7 cellular contexts compared by ENCODE assay signal in the genomic region with DNA sequence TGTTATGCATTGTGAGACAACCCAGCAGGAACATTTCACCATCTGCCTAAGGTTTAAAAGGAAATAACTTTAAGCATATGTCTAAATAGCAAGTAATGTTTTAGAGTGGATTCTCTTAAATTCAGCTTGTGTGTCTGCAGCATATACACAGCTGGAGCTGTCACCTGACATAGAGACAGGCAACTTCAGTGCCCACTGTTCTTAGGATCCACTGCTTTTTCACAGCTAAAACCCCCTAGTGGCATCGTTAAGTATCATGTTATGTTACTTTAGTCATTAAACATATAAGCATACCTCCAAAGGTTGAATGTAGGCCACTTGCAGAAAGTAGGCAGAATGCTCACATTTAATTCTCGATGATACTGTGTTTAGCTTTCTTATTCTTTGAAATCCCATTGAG.
DNase-seq lines count a peak whose midpoint lies in the region; TF ChIP-seq lines count a peak whose summit lies in the region.
"Not testable (repeated sequence)": the region's sequence is repeated elsewhere in the genome, so short reads cannot be mapped to it uniquely, and the experiment has no call there.

No MANE protein-coding gene starts in this region.

- H3K27ac ChIP-seq in C4-2B; esophagus muscularis mucosa (replicated peaks in 1 of 4); mesendoderm (ENCODE audit: low read depth, low read length): not testable (repeated sequence)

- not testable (repeated sequence) for H3K4ac ChIP-seq in mesendoderm (ENCODE audit: low read depth, low read length)

- not testable (repeated sequence) for H4K8ac ChIP-seq in mesendoderm (ENCODE audit: low read depth, low read length)

- H2BK15ac ChIP-seq in mesendoderm (replicated peaks; ENCODE audit: low read depth) = not testable (repeated sequence)

- H3K23ac ChIP-seq in mesendoderm (ENCODE audit: low read length) = not testable (repeated sequence)

- TF ChIP-seq CTCF in C4-2B (conservative IDR thresholded peaks at IDR 0.05) = peak; percentile 15; the same call in 1 of the 2 replicates
- not testable (repeated sequence) for TF ChIP-seq CTCF in GM13977 (IDR thresholded peaks at IDR 0.05; ENCODE audit: extremely low read depth, insufficient read depth, missing control alignments); esophagus muscularis mucosa (IDR thresholded peaks at IDR 0.05)

- not testable (repeated sequence) for TF ChIP-seq POLR2A in esophagus muscularis mucosa (IDR thresholded peaks at IDR 0.05; ENCODE audit: low read depth)

- H2BK120ac ChIP-seq in mesendoderm (ENCODE audit: low read depth, low read length) = not testable (repeated sequence)

- not testable (repeated sequence) for H2BK5ac ChIP-seq in mesendoderm (ENCODE audit: low read length)

- WGBS in esophagus muscularis mucosa = 51% methylated on average over 2 of the region's 2 CpGs
- WGBS in mesendoderm (ENCODE audit: extremely low coverage, insufficient coverage, low lambda C conversion rate) = no CpG with 5 or more reads among the region's 2 CpGs

- H3K18ac ChIP-seq in mesendoderm (ENCODE audit: low read length) = not testable (repeated sequence)

- not testable (repeated sequence) for H3K4me3 ChIP-seq in esophagus muscularis mucosa
- peak overlapping the region; percentile 50 for H3K4me3 ChIP-seq in mesendoderm (ENCODE audit: low read length)

- H3K9ac ChIP-seq in mesendoderm (ENCODE audit: low read length) = not testable (repeated sequence)

- not testable (repeated sequence) for H3K79me2 ChIP-seq in mesendoderm (ENCODE audit: control insufficient read depth, insufficient read depth, low read length)

- intact Hi-C loops in esophagus muscularis mucosa (cut with DNase I) = not testable (repeated sequence)

- in situ Hi-C loops in GM13977 (cut with MboI; ENCODE audit: low pct_unique_long_range_greater_than_20kb, low sequenced_read_pairs, unreplicated experiment) = not testable (repeated sequence)

- not testable (repeated sequence) for H3K79me1 ChIP-seq in mesendoderm (ENCODE audit: low read length)

- DNase-seq in GM13977 (ENCODE audit: low spot score) = peak; percentile 12
- peak; percentile 14 for DNase-seq in HuH-7 (ENCODE audit: low spot score)
- DNase-seq in NAMALWA (ENCODE audit: low spot score) = peak; percentile 42
- peak; percentile 24 for DNase-seq in RPMI7951 (ENCODE audit: low read depth)
- DNase-seq in esophagus muscularis mucosa (ENCODE audit: extremely low spot score) = peak; percentile 93
- not testable (repeated sequence) for DNase-seq in mesendoderm

- H3K4me2 ChIP-seq in mesendoderm (ENCODE audit: low read length) = not testable (repeated sequence)

- not testable (repeated sequence) for H3K4me1 ChIP-seq in esophagus muscularis mucosa; mesendoderm (ENCODE audit: control insufficient read depth, low read depth, low read length)

- H3K27me3 ChIP-seq in esophagus muscularis mucosa; mesendoderm (ENCODE audit: insufficient read depth, low read length, poor library complexity): not testable (repeated sequence)

- H3K36me3 ChIP-seq in esophagus muscularis mucosa; mesendoderm (ENCODE audit: control insufficient read depth, insufficient read depth, low read length): not testable (repeated sequence)

- not testable (repeated sequence) for H4K5ac ChIP-seq in mesendoderm (ENCODE audit: low read length)

- not testable (repeated sequence) for TF ChIP-seq EP300 in esophagus muscularis mucosa (IDR thresholded peaks at IDR 0.05)

- H3K9me3 ChIP-seq in esophagus muscularis mucosa = not testable (repeated sequence)

- not testable (repeated sequence) for H2AK5ac ChIP-seq in mesendoderm (ENCODE audit: low read length)

- H3K56ac ChIP-seq in mesendoderm (ENCODE audit: low read length) = not testable (repeated sequence)
